22 cellular contexts compared by ENCODE assay signal in genomic region chr7:36313607-36314006, GRCh38.
"Had no signal": no experiment of that assay in that cellular context is flagged by ENCODE, and none has a peak within 500 bp of the region (broad histone marks: within the 10 kb centered on the region; RNA-seq: fewer than 3 reads in every experiment).

No MANE protein-coding gene starts in this region.

- H3K4me1 ChIP-seq: colonic mucosa, foreskin keratinocyte, prostate gland, right atrium auricular region, sigmoid colon, thyroid gland had no signal

- H3K27ac ChIP-seq: colonic mucosa, epithelial cell of prostate, foreskin keratinocyte, gastroesophageal sphincter, heart left ventricle, hepatocyte, neural progenitor cell, prostate gland, right atrium auricular region, sigmoid colon, stomach, thyroid gland had no signal

- H3K4me3 ChIP-seq: colonic mucosa, gastroesophageal sphincter, heart left ventricle, hepatocyte, lung, mucosa of descending colon, neural progenitor cell, prostate gland, right atrium auricular region, sigmoid colon, stomach, thyroid gland had no signal

- DNase-seq: colonic mucosa; effector CD8-positive, alpha-beta T cell; endodermal cell; foreskin keratinocyte; heart left ventricle; kidney; mucosa of descending colon; naive B cell; sigmoid colon; stimulated activated CD4-positive, alpha-beta T cell treated with anti-CD3 and anti-CD28 coated beads, Interleukin-2, amount 100 ng/mL, for 24 hours; stimulated activated CD4-positive, alpha-beta T cell treated with anti-CD3 and anti-CD28 coated beads, Interleukin-4, amount 100 ng/mL, for 24 hours; stimulated activated naive CD4-positive, alpha-beta T cell treated with Interleukin-2 at 50 U/mL for 16 hours; stomach; thyroid gland; trophoblast cell had no signal

- H3K27me3 ChIP-seq: colonic mucosa, foreskin keratinocyte, gastroesophageal sphincter, heart left ventricle, hepatocyte, neural progenitor cell, right atrium auricular region, sigmoid colon, stomach, thyroid gland had no signal

- H3K9me3 ChIP-seq: colonic mucosa, gastroesophageal sphincter, heart left ventricle, mucosa of descending colon, prostate gland, right atrium auricular region, sigmoid colon, stomach, thyroid gland had no signal

- H3K36me3 ChIP-seq: colonic mucosa, gastroesophageal sphincter, heart left ventricle, neural progenitor cell, prostate gland, right atrium auricular region, sigmoid colon, stomach, thyroid gland had no signal
